1 cellular context compared by ENCODE assay signal in the genomic region with DNA sequence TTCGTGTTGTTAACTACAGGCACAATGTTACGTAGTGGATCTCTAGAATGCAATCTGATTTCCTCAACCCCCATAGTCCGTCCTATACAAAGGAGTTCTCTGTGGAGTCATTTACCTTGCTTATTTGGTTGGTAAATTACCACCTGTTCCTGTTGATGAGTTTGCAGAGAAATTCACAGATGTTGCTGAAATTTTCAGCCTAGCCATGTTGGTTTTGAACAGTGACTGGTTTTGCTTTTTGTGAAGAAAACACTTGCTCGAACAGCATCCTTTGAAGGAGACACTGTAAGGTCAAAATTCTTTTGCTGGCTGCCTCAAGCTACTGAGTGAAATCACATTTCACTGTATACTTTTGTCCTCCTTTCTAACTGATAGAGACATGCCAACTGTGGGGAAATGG.
TF ChIP-seq lines count a peak whose summit lies in the region.

No MANE protein-coding gene starts in this region.

TF ChIP-seq in H1, 55 proteins besides CTCF, POLR2A, EP300 and RAD21:
- TF ChIP-seq CHD1 (IDR thresholded peaks at IDR 0.05; ENCODE audit: low read depth, low read length): no peak
- TF ChIP-seq POU5F1 (IDR thresholded peaks at IDR 0.05; ENCODE audit: low read depth, low read length): no peak
- TF ChIP-seq POLR2AphosphoS5 (IDR thresholded peaks at IDR 0.05; ENCODE audit: low read depth, low read length): no peak
- TF ChIP-seq HDAC6 (IDR thresholded peaks at IDR 0.05; ENCODE audit: low read depth, low read length): no peak
- no peak for TF ChIP-seq SP2 (IDR thresholded peaks at IDR 0.05; ENCODE audit: low read length)
- no peak for TF ChIP-seq ASH2L (IDR thresholded peaks at IDR 0.05; ENCODE audit: low read length)
- no peak for TF ChIP-seq NRF1 (IDR thresholded peaks at IDR 0.05; ENCODE audit: low read depth, low read length)
- no peak for TF ChIP-seq CTBP2 (IDR thresholded peaks at IDR 0.05; ENCODE audit: borderline replicate concordance, insufficient read depth, insufficient read length, low read length)
- TF ChIP-seq BRCA1 (IDR thresholded peaks at IDR 0.05; ENCODE audit: low read depth, low read length): no peak
- TF ChIP-seq SIRT6 (IDR thresholded peaks at IDR 0.05; ENCODE audit: low read length): no peak
TF ChIP-seq in H1: peak in this region for 0.
